Comparison of ENCODE assay signal across 8 cellular contexts in the genomic region with DNA sequence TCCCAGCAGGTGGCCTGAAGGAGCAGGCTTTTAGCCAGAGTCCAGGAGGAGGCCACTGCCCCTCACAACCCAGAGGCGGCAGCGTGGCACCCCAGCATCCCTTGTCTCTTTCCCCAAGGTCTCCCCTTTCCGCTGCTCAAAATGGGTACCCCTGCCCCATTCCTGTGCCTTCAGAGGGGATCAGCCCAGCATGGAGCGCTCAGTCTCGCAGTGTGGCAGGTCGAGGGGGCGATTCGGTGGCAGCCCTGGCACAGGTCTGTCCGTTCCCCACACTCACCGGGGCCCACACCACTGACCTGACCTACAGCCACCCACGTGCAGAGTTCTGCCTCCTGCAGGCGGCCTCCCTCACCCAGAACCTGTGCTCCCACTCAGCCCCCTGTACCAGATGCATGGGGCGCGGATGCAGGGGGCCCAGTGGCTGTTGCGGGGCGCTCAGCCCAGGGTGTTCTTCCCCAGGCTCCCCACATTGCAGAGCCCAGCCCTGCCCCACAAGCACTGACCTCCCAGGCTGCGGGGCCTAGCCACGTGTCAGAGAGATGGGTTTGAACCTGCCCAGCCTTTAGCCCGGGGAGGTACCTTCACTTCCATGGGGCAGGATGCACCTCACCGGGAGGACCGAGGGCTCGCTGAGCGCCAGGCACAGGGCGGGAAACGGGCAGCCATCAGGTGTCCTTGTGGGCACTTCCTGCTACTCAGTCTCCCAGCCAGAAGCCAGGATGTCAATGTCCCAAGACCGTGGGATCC. TPM values are rescaled to one million over a fixed set of nuclear protein-coding genes. Genes with fewer than 3 reads are reported as not detected.
DNase-seq lines count a peak whose midpoint lies in the region; ATAC-seq, FAIRE-seq and TF ChIP-seq lines count a peak whose summit lies in the region.

No MANE protein-coding gene starts in this region.

- TF ChIP-seq CTCF in AG09319 (IDR thresholded peaks at IDR 0.05; ENCODE audit: low read depth, low read length) (peak; percentile 40; the same call in 1 of the 2 replicates), chondrocyte (IDR thresholded peaks at IDR 0.05) (peak; percentile 70)

- ATAC-seq in GM19324 (IDR thresholded peaks at IDR 0.05; ENCODE audit: low FRiP score, unreplicated experiment), result no peak
- no peak for ATAC-seq in GM19395 (IDR thresholded peaks at IDR 0.05; ENCODE audit: unreplicated experiment)

- peaks cover 18% of the 10 kb centered on the region; the same call in 1 of the 2 replicates for H3K4me1 ChIP-seq in HUES6 (ENCODE audit: control insufficient read depth, insufficient read depth, low read length)
- peaks cover 65% of the 10 kb centered on the region for H3K4me1 ChIP-seq in mucosa of stomach (ENCODE audit: control insufficient read depth, insufficient read depth, low read length)

- H3K36me3 Mint-ChIP-seq in chondrocyte (ENCODE audit: low read depth), result peaks cover 27% of the 10 kb centered on the region

- H3K9me3 Mint-ChIP-seq in chondrocyte (ENCODE audit: low read depth), result no peaks in the 10 kb centered on the region

- H3K36me3 ChIP-seq in HUES6 (ENCODE audit: control insufficient read depth, insufficient read depth, low read length), result peaks cover 49% of the 10 kb centered on the region
- H3K36me3 ChIP-seq in mucosa of stomach (ENCODE audit: control insufficient read depth, insufficient read depth, low read length), result peaks cover 9% of the 10 kb centered on the region

- no peaks in the 10 kb centered on the region for H3K27me3 ChIP-seq in HUES6 (ENCODE audit: control insufficient read depth, insufficient read depth, low read length)
- no peaks in the 10 kb centered on the region for H3K27me3 ChIP-seq in mucosa of stomach (ENCODE audit: control insufficient read depth, insufficient read depth, low read length)

- H3K4me3 Mint-ChIP-seq in chondrocyte (ENCODE audit: unreplicated experiment), result no peak overlapping the region

- FAIRE-seq in RCC 7860 (lab: Jason Lieb, UNC), result no peak

- no peaks in the 10 kb centered on the region for H3K27me3 Mint-ChIP-seq in chondrocyte (ENCODE audit: low read depth)

- peaks cover 64% of the 10 kb centered on the region for H3K4me1 Mint-ChIP-seq in chondrocyte (ENCODE audit: low read depth)

- H3K4me3 ChIP-seq in HUES6 (ENCODE audit: low read depth, low read length) (no peak overlapping the region), mucosa of stomach (ENCODE audit: low read length) (no peak overlapping the region)

- no peak for DNase-seq in AG09319 (ENCODE audit: extremely low read depth, low read depth)
- DNase-seq in chondrocyte (ENCODE audit: low spot score), result peak; percentile 94
- DNase-seq in caudate nucleus (lab: John Stamatoyannopoulos, UW), result no peak
- no peak for DNase-seq in RCC 7860 (ENCODE audit: low spot score)

- H3K27ac Mint-ChIP-seq in chondrocyte (ENCODE audit: unreplicated experiment), result peak overlapping the region; percentile 99

- H3K27ac ChIP-seq in HUES6 (ENCODE audit: low read depth, low read length), result 0 out of 2 replicates have a peak overlapping the region, but pooled peaks have one; percentile 22
- H3K27ac ChIP-seq in caudate nucleus (ENCODE audit: low read depth, low read length), result no peak overlapping the region

- H3K9ac ChIP-seq in HUES6 (ENCODE audit: low read length) (no peak overlapping the region), mucosa of stomach (ENCODE audit: low read length) (peak overlapping the region; percentile 33)

- H3K9me3 ChIP-seq in HUES6 (ENCODE audit: control insufficient read depth, insufficient read depth, low read depth, low read length) (no peaks in the 10 kb centered on the region), mucosa of stomach (ENCODE audit: control insufficient read depth, low read length) (no peaks in the 10 kb centered on the region)

RNA-seq across cellular contexts. Expression of a gene that starts 41.8 kb away (rescaled TPM):
- 878 to 1,290 TPM (median 1,265 TPM) in 3 replicates for total RNA-seq in chondrocyte
